8 cellular contexts compared by ENCODE assay signal in genomic region chr9:97697837-97698236, GRCh38. TPM values are rescaled to one million over a fixed set of nuclear protein-coding genes. Genes with fewer than 3 reads are reported as not detected.
DNase-seq lines count a peak whose midpoint lies in the region; ATAC-seq and TF ChIP-seq lines count a peak whose summit lies in the region.

No MANE protein-coding gene starts in this region.

- no peaks in the 10 kb centered on the region for H4K20me1 ChIP-seq in GM23248 (ENCODE audit: insufficient read depth)

- H3K4me2 ChIP-seq in GM23248 (ENCODE audit: unreplicated experiment), result peak overlapping the region; percentile 94

- H3K9me3 ChIP-seq in GM23248 (ENCODE audit: low read depth) (no peaks in the 10 kb centered on the region), RWPE2 (ENCODE audit: severe bottlenecking) (no peaks in the 10 kb centered on the region), esophagus squamous epithelium (no peaks in the 10 kb centered on the region)

- H3K36me3 ChIP-seq in GM23248 (ENCODE audit: low read depth), result no peaks in the 10 kb centered on the region
- H3K36me3 ChIP-seq in RWPE2 (ENCODE audit: low read depth), result peaks cover 13% of the 10 kb centered on the region
- peaks cover 0 to 6% (median 0%) of the 10 kb centered on the region in 3 donors for H3K36me3 ChIP-seq in esophagus squamous epithelium
- no peaks in the 10 kb centered on the region for H3K36me3 ChIP-seq in rectal smooth muscle tissue (ENCODE audit: control insufficient read depth, insufficient read depth, low read length)

- 0 out of 2 replicates have a peak overlapping the region, but pooled peaks have one; percentile 89 for H3K4me3 ChIP-seq in GM23248
- H3K4me3 ChIP-seq in RWPE2 (ENCODE audit: severe bottlenecking), result no peak overlapping the region
- H3K4me3 ChIP-seq in esophagus squamous epithelium, result peak overlapping the region in 3 of 4 donors; percentile 69 to 93 (median 84)
- H3K4me3 ChIP-seq in rectal smooth muscle tissue (ENCODE audit: low read length), result peak overlapping the region; percentile 86

- intact Hi-C loops in esophagus squamous epithelium (cut with DNase I), result no loop called here

- H3K27ac ChIP-seq in GM23248, result no peak overlapping the region
- H3K27ac ChIP-seq in RWPE2 (ENCODE audit: poor library complexity, severe bottlenecking), result peak overlapping the region; percentile 56
- peak overlapping the region; percentile 89 to 97 (median 94) for H3K27ac ChIP-seq in esophagus squamous epithelium
- H3K27ac ChIP-seq in rectal smooth muscle tissue (ENCODE audit: low read depth, low read length), result peak overlapping the region; percentile 94

- no peaks in the 10 kb centered on the region for H3K9me2 ChIP-seq in GM23248 (ENCODE audit: insufficient read depth)

- peak overlapping the region; percentile 91 for H2AFZ ChIP-seq in GM23248

- DNase-seq in GM23248 (no peak), RWPE2 (ENCODE audit: low spot score) (no peak), esophagus squamous epithelium (lab: John Stamatoyannopoulos, UW) (no peak), NOMO-1 (lab: John Stamatoyannopoulos, UW; ENCODE audit: unreplicated experiment in 2 of 2) (no peak), NCI-H1092 (lab: John Stamatoyannopoulos, UW) (no peak), GDM1 (lab: John Stamatoyannopoulos, UW) (no peak)

- H3K27me3 ChIP-seq in GM23248 (replicated peaks; ENCODE audit: insufficient read depth), result no peaks in the 10 kb centered on the region
- H3K27me3 ChIP-seq in RWPE2 (ENCODE audit: insufficient read depth, poor library complexity, severe bottlenecking), result no peaks in the 10 kb centered on the region
- H3K27me3 ChIP-seq in esophagus squamous epithelium, result no peaks in the 10 kb centered on the region
- H3K27me3 ChIP-seq in rectal smooth muscle tissue (ENCODE audit: control insufficient read depth, insufficient read depth, low read length), result no peaks in the 10 kb centered on the region

- ATAC-seq in RWPE2 (ENCODE audit: low read depth), result no peak
- no peak for ATAC-seq in GM18858 (IDR thresholded peaks at IDR 0.05; ENCODE audit: unreplicated experiment)

- H3F3A ChIP-seq in GM23248 (ENCODE audit: insufficient read depth), result peaks cover 4% of the 10 kb centered on the region

- TF ChIP-seq CTCF in RWPE2 (IDR thresholded peaks at IDR 0.05; ENCODE audit: poor library complexity, severe bottlenecking), result no peak
- no peak for TF ChIP-seq CTCF in esophagus squamous epithelium (IDR thresholded peaks at IDR 0.05)

- H3K9ac ChIP-seq in GM23248, result no peak overlapping the region
- no peak overlapping the region for H3K9ac ChIP-seq in rectal smooth muscle tissue (ENCODE audit: low read length)

- H3K4me1 ChIP-seq in GM23248 (ENCODE audit: insufficient read depth) (peaks cover 21% of the 10 kb centered on the region), RWPE2 (ENCODE audit: insufficient read depth, poor library complexity, severe bottlenecking) (peaks cover 20% of the 10 kb centered on the region), esophagus squamous epithelium (peaks cover 10 to 47% (median 22%) of the 10 kb centered on the region in 3 donors), rectal smooth muscle tissue (ENCODE audit: control insufficient read depth, insufficient read depth, low read length) (peaks cover 22% of the 10 kb centered on the region)

- 0 to 9% methylated on average over 1 of the region's 1 CpG for WGBS in GM23248 (ENCODE audit: low coverage in 1 of 2, low lambda C conversion rate in 2 of 2, missing lambda C conversion rate in 2 of 2), 2 experiments
- 31 to 33% methylated on average over 1 of the region's 1 CpG for WGBS in esophagus squamous epithelium, 2 donors

- H3K79me2 ChIP-seq in GM23248 (ENCODE audit: insufficient read depth), result peaks cover 38% of the 10 kb centered on the region

- no peak for TF ChIP-seq POLR2A in esophagus squamous epithelium (IDR thresholded peaks at IDR 0.05)

- in situ Hi-C loops in GM23248 (cut with MboI), result no loop called here

RNA-seq across cellular contexts. Expression of gene XPA, which starts 0.7 kb away (rescaled TPM):
- total RNA-seq in GM23248 (2014; rRNA removed; shearing (Covaris generic)), result 1.4 and 8.0 TPM in 2 replicates
- 14.3 and 17.4 TPM in 2 replicates for polyA plus RNA-seq in GM23248 (2016; fragmentation: Nextera tagmentation; extraction: Ambion mirVana)
- total RNA-seq in esophagus squamous epithelium, result 10 to 100 TPM in 2 of 4 donors, 1 to 10 TPM in 2; 8.5 to 14.5 (median 10.3) TPM
